18 cellular contexts compared by ENCODE assay signal in the genomic region with DNA sequence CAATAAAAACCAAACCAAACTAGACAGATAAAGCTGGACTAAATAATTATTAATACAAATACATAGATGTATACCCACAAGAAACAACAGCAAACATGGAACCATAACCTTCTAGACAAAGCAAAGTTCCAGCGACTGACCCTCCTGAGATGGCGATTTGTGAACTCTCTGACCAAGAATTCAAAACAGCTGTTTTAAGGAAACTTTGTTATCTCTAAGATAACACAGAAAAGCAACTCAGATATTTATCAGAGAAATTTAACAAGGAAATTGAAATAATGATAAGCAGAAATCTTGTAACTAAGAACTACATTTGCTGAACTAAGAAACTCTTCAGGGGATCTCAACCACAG. TPM values are rescaled to one million over a fixed set of nuclear protein-coding genes. Genes with fewer than 3 reads are reported as not detected.
DNase-seq lines count a peak whose midpoint lies in the region; ATAC-seq and TF ChIP-seq lines count a peak whose summit lies in the region.
"Had no signal": no experiment of that assay in that cellular context is flagged by ENCODE, and none has a peak within 500 bp of the region (broad histone marks: within the 10 kb centered on the region; RNA-seq: fewer than 3 reads in every experiment).

No MANE protein-coding gene starts in this region.

- H3K9me3 Mint-ChIP-seq in activated T-cell treated with anti-CD3 and anti-CD28 coated beads, Interleukin-2, amount 50 U/mL, for 72 hours, result no peaks in the 10 kb centered on the region
- peaks cover 6% of the 10 kb centered on the region for H3K9me3 Mint-ChIP-seq in activated T-cell treated with anti-CD3 and anti-CD28 coated beads, Interleukin-2, amount 50 U/mL, for 4 hours
- H3K9me3 Mint-ChIP-seq: CD8-positive, alpha-beta T cell had no signal

- TF ChIP-seq CTCF in PC-3 (conservative IDR thresholded peaks at IDR 0.05; ENCODE audit: low read depth, low read length) (0 out of 2 replicates have a peak, but pooled peaks have one; percentile 2), coronary artery (IDR thresholded peaks at IDR 0.05) (peak; percentile 11), thoracic aorta (IDR thresholded peaks at IDR 0.05) (peak; percentile 5)

- peak overlapping the region; percentile 61 for H3K27ac Mint-ChIP-seq in activated T-cell treated with anti-CD3 and anti-CD28 coated beads, Interleukin-2, amount 50 U/mL, for 72 hours
- H3K27ac Mint-ChIP-seq: activated CD4-positive, alpha-beta T cell treated with anti-CD3 and anti-CD28 coated beads, Interleukin-2, amount 10 ng/mL, durations not matched to agents 24 days and 14 days; CD8-positive, alpha-beta T cell; immature natural killer cell; WTC11 had no signal

- H2AFZ ChIP-seq in PC-3 (ENCODE audit: low read length), result peak overlapping the region; percentile 9; the same call in 1 of the 2 replicates

- H3K4me3 ChIP-seq in PC-3 (ENCODE audit: low read length) (no peak overlapping the region), coronary artery (no peak overlapping the region), thoracic aorta (no peak overlapping the region)
- H3K4me3 ChIP-seq: right atrium auricular region had no signal

- CTCF ChIA-PET in PC-3 (lab: Charles Lee), result interaction anchor here (0.5 to 1.8 kb wide), 11 partner anchors 19 to 548 kb away, joined by 3 to 10 read pairs (median 4); a partner anchor contains a TSS

- DNase-seq in activated T-cell treated with anti-CD3 and anti-CD28 coated beads, Interleukin-2, amount 50 U/mL, for 72 hours, result no peak
- no peak for DNase-seq in activated T-cell treated with anti-CD3 and anti-CD28 coated beads, Interleukin-2, amount 50 U/mL, for 4 hours
- DNase-seq in PC-3 (no peak), coronary artery (ENCODE audit: low spot score) (no peak), thoracic aorta (ENCODE audit: low spot score) (no peak), NCI-H2171 treated with DMSO at 0.1 percent for 48 hours (lab: John Stamatoyannopoulos, UW) (no peak), NCI-H2196 treated with DMSO at 0.1 percent for 48 hours (lab: John Stamatoyannopoulos, UW; ENCODE audit: unreplicated experiment) (no peak)
- DNase-seq: 8988T; central memory CD4-positive, alpha-beta T cell; NCI-H1436 treated with DMSO at 0.1 percent for 48 hours had no signal

- intact Hi-C loops in PC-3 (cut with micrococcal nuclease), result loop anchor here (1.0 to 5.0 kb wide), 9 partner anchors 35 to 562 kb away; a partner anchor contains a TSS

- H3K9me2 ChIP-seq in PC-3 (replicated peaks; ENCODE audit: low read length), result no peaks in the 10 kb centered on the region

- no peak overlapping the region for H3K4me2 ChIP-seq in PC-3 (ENCODE audit: low read length)

- H3K27me3 ChIP-seq in PC-3 (ENCODE audit: low read length), result no peaks in the 10 kb centered on the region
- no peaks in the 10 kb centered on the region for H3K27me3 ChIP-seq in thoracic aorta (replicated peaks; ENCODE audit: insufficient read depth)
- H3K27me3 ChIP-seq: right atrium auricular region had no signal

- H3K9ac ChIP-seq in PC-3 (ENCODE audit: low read length), result no peak overlapping the region
- H3K9ac ChIP-seq: parathyroid adenoma had no signal

- no peak for ATAC-seq in activated T-cell treated with anti-CD3 and anti-CD28 coated beads, Interleukin-2, amount 50 U/mL, for 72 hours (replicated peaks in 1 of 2)
- no peak for ATAC-seq in activated T-cell treated with anti-CD3 and anti-CD28 coated beads, Interleukin-2, amount 50 U/mL, for 4 hours
- ATAC-seq in PC-3, result no peak
- no peak for ATAC-seq in thoracic aorta (ENCODE audit: insufficient number of reproducible peaks, low FRiP score, low read depth)
- no peak for ATAC-seq in HG03039 (IDR thresholded peaks at IDR 0.05; ENCODE audit: unreplicated experiment)
- ATAC-seq: CD8-positive, alpha-beta T cell had no signal

- peaks cover 4% of the 10 kb centered on the region; the same call in 1 of the 2 replicates for H3K9me3 ChIP-seq in PC-3 (ENCODE audit: low read length)
- H3K9me3 ChIP-seq in thoracic aorta, result no peaks in the 10 kb centered on the region

- H3K4me3 Mint-ChIP-seq in activated T-cell treated with anti-CD3 and anti-CD28 coated beads, Interleukin-2, amount 50 U/mL, for 72 hours, result no peak overlapping the region
- no peak overlapping the region for H3K4me3 Mint-ChIP-seq in activated T-cell treated with anti-CD3 and anti-CD28 coated beads, Interleukin-2, amount 50 U/mL, for 4 hours
- H3K4me3 Mint-ChIP-seq: activated CD4-positive, alpha-beta T cell treated with anti-CD3 and anti-CD28 coated beads, Interleukin-2, amount 10 ng/mL, durations not matched to agents 24 days and 14 days; CD8-positive, alpha-beta T cell; immature natural killer cell; WTC11 had no signal

- H3K27ac ChIP-seq in PC-3 (ENCODE audit: low read length) (no peak overlapping the region), coronary artery (no peak overlapping the region), thoracic aorta (no peak overlapping the region)
- H3K27ac ChIP-seq: HL-60, parathyroid adenoma, right atrium auricular region had no signal

- H3K36me3 ChIP-seq in PC-3 (ENCODE audit: low read depth, low read length) (no peaks in the 10 kb centered on the region), thoracic aorta (no peaks in the 10 kb centered on the region)
- H3K36me3 ChIP-seq: right atrium auricular region had no signal

- H3K4me1 Mint-ChIP-seq in activated T-cell treated with anti-CD3 and anti-CD28 coated beads, Interleukin-2, amount 50 U/mL, for 72 hours (ENCODE audit: low read depth), result no peaks in the 10 kb centered on the region
- H3K4me1 Mint-ChIP-seq in activated T-cell treated with anti-CD3 and anti-CD28 coated beads, Interleukin-2, amount 50 U/mL, for 4 hours (ENCODE audit: low read depth), result no peaks in the 10 kb centered on the region
- H3K4me1 Mint-ChIP-seq: activated CD4-positive, alpha-beta T cell treated with anti-CD3 and anti-CD28 coated beads, Interleukin-2, amount 10 ng/mL, durations not matched to agents 24 days and 14 days; immature natural killer cell had no signal

- peaks cover under 1 to 2% of the 10 kb centered on the region in 2 donors for H3K36me3 Mint-ChIP-seq in activated T-cell treated with anti-CD3 and anti-CD28 coated beads, Interleukin-2, amount 50 U/mL, for 72 hours (ENCODE audit: insufficient read depth in 2 of 2)
- H3K36me3 Mint-ChIP-seq in activated T-cell treated with anti-CD3 and anti-CD28 coated beads, Interleukin-2, amount 50 U/mL, for 4 hours (ENCODE audit: insufficient read depth), result no peaks in the 10 kb centered on the region
- H3K36me3 Mint-ChIP-seq: CD8-positive, alpha-beta T cell; immature natural killer cell had no signal

- POLR2A ChIA-PET in PC-3 (lab: Charles Lee; ENCODE audit: unreplicated experiment), result interaction anchor here (0.5 to 0.7 kb wide), 4 partner anchors 19 to 475 kb away, joined by 3 to 5 read pairs (median 4); no protein-coding TSS in a partner anchor

- no peaks in the 10 kb centered on the region for H3K79me2 ChIP-seq in PC-3 (ENCODE audit: low read length)
- H3K79me2 ChIP-seq: parathyroid adenoma had no signal

- no TSS peak for BruUV-seq in PC-3 (replicated peaks; lab: Mats Ljungman, UMichigan)

- peaks cover 7% of the 10 kb centered on the region for H3K4me1 ChIP-seq in PC-3 (ENCODE audit: insufficient read depth, low read length)
- no peaks in the 10 kb centered on the region for H3K4me1 ChIP-seq in thoracic aorta (ENCODE audit: control insufficient read depth in 1 of 2, low read depth in 2 of 2)
- H3K4me1 ChIP-seq: parathyroid adenoma, right atrium auricular region had no signal

- no peaks in the 10 kb centered on the region for H3F3A ChIP-seq in PC-3 (ENCODE audit: low read length, unreplicated experiment)

- H3K27me3 Mint-ChIP-seq in activated T-cell treated with anti-CD3 and anti-CD28 coated beads, Interleukin-2, amount 50 U/mL, for 72 hours (ENCODE audit: low read depth), result peaks cover 8% of the 10 kb centered on the region
- H3K27me3 Mint-ChIP-seq in activated T-cell treated with anti-CD3 and anti-CD28 coated beads, Interleukin-2, amount 50 U/mL, for 4 hours (ENCODE audit: low read depth), result peaks cover 10% of the 10 kb centered on the region

- H4K20me1 ChIP-seq in PC-3 (ENCODE audit: low read length), result no peaks in the 10 kb centered on the region

RNA-seq across cellular contexts. Expression of a gene that starts 23.4 kb away (rescaled TPM):
- total RNA-seq in activated T-cell treated with anti-CD3 and anti-CD28 coated beads, Interleukin-2, amount 50 U/mL, for 72 hours, result 1 to 10 TPM; 7.6 to 9.7 TPM
- total RNA-seq in activated T-cell treated with anti-CD3 and anti-CD28 coated beads, Interleukin-2, amount 50 U/mL, for 4 hours, result 10 to 100 TPM in 2 of 3 donors, 1 to 10 TPM in 1; 9.1 to 10.4 (median 10.4) TPM
- total RNA-seq in PC-3 (2014; rRNA removed) (33.4 and 34.0 TPM in 2 replicates), thoracic aorta (10 to 100 TPM in 1 of 2 donors, 1 to 10 TPM in 1; 5.8 to 26.9 TPM)

RNA-seq across cellular contexts. Expression of a gene that starts 35.5 kb away (rescaled TPM):
- not detected for total RNA-seq in activated T-cell treated with anti-CD3 and anti-CD28 coated beads, Interleukin-2, amount 50 U/mL, for 72 hours
- total RNA-seq in activated T-cell treated with anti-CD3 and anti-CD28 coated beads, Interleukin-2, amount 50 U/mL, for 4 hours, result under 1 TPM in 2 of 3 donors, not detected in 1; 0.37 to 0.68 TPM
- 165 and 172 TPM in 2 replicates for total RNA-seq in PC-3 (2014; rRNA removed)
- 10 to 100 TPM; 34.0 to 71.4 TPM for total RNA-seq in thoracic aorta
- total RNA-seq: activated CD4-positive, alpha-beta T cell treated with anti-CD3 and anti-CD28 coated beads, Interleukin-2, amount 10 ng/mL, durations not matched to agents 24 days and 14 days had no signal

Comparison
In these comparisons a context has a peak if more than half of its experiments do, and no peak if none do; other contexts are left out.
1. RNA of a gene that starts 35.5 kb away (total RNA-seq): 165 to 172 TPM in PC-3 and 34.0 to 71.4 TPM in thoracic aorta; 0.37 to 0.68 TPM in activated T-cell treated with anti-CD3 and anti-CD28 coated beads, Interleukin-2, amount 50 U/mL, for 4 hours and not detected in activated T-cell treated with anti-CD3 and anti-CD28 coated beads, Interleukin-2, amount 50 U/mL, for 72 hours; every median in the first group is over 10 times any median in the second.
2. Peak in every context shown above with its lines, with median percentiles within 50 percentile points of each other: CTCF ChIP-seq.